1 cellular context compared by ENCODE assay signal in the genomic region with DNA sequence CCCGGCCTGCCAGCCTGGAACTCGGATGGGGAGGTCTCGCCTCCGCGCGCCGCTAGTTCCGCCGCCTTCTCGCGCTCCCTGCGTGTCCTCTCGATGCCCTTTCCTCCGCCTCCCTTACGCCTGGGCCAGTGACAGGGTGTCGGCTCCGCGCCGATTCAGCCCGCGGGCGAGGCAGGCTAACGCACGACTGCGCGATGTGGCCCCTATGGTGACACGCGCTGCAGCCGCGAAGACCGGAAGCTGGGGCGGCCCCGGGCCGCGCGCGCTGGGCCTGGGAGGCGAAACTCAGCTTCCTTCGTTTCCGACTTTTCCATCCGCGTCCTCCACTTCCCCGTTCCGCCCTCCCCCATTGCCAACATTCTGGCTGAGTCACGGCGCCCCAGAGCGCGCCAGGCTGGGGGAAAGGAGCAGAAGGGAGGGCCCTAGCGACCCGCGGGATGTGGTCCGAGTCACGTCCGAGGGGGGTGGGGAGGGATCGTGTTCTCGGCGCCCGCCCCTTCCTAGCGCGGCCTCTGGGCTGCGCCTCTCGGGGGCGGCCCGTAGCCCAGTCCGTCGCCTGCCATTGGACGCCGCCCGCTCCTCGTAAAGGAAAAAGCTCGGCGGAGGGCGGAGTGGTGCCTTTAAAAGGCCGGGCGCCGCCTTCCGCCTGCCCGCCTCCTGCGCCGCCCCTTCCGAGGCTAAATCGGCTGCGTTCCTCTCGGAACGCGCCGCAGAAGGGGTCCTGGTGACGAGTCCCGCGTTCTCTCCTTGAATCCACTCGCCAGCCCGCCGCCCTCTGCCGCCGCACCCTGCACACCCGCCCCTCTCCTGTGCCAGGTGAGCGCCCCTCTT.
TF ChIP-seq lines count a peak whose summit lies in the region.

Gene ALDOA, plus strand, starts transcription at position 649 of the 831 bp plus-strand sequence. CDS start 1,138 bp downstream, outside the sequence.

TF ChIP-seq in HepG2, 621 proteins besides CTCF, POLR2A, EP300 and RAD21 (continued from another document and continues in another):
- TF ChIP-seq, protein P1, sequence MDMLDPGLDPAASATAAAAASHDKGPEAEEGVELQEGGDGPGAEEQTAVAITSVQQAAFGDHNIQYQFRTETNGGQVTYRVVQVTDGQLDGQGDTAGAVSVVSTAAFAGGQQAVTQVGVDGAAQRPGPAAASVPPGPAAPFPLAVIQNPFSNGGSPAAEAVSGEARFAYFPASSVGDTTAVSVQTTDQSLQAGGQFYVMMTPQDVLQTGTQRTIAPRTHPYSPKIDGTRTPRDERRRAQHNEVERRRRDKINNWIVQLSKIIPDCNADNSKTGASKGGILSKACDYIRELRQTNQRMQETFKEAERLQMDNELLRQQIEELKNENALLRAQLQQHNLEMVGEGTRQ (IDR thresholded peaks at IDR 0.05; ENCODE audit: low read depth, low read length), result no peak; the same call in 1 of the 2 replicates
- TF ChIP-seq, protein P1 (CRISPR knock-in tag; IDR thresholded peaks at IDR 0.05; ENCODE audit: borderline replicate concordance), result peak; percentile 75; the same call in 1 of the 2 replicates
- TF ChIP-seq, protein P2, sequence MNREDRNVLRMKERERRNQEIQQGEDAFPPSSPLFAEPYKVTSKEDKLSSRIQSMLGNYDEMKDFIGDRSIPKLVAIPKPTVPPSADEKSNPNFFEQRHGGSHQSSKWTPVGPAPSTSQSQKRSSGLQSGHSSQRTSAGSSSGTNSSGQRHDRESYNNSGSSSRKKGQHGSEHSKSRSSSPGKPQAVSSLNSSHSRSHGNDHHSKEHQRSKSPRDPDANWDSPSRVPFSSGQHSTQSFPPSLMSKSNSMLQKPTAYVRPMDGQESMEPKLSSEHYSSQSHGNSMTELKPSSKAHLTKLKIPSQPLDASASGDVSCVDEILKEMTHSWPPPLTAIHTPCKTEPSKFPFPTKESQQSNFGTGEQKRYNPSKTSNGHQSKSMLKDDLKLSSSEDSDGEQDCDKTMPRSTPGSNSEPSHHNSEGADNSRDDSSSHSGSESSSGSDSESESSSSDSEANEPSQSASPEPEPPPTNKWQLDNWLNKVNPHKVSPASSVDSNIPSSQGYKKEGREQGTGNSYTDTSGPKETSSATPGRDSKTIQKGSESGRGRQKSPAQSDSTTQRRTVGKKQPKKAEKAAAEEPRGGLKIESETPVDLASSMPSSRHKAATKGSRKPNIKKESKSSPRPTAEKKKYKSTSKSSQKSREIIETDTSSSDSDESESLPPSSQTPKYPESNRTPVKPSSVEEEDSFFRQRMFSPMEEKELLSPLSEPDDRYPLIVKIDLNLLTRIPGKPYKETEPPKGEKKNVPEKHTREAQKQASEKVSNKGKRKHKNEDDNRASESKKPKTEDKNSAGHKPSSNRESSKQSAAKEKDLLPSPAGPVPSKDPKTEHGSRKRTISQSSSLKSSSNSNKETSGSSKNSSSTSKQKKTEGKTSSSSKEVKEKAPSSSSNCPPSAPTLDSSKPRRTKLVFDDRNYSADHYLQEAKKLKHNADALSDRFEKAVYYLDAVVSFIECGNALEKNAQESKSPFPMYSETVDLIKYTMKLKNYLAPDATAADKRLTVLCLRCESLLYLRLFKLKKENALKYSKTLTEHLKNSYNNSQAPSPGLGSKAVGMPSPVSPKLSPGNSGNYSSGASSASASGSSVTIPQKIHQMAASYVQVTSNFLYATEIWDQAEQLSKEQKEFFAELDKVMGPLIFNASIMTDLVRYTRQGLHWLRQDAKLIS (CRISPR knock-in tag; IDR thresholded peaks at IDR 0.05), result peak; percentile 45
- TF ChIP-seq, protein P3, sequence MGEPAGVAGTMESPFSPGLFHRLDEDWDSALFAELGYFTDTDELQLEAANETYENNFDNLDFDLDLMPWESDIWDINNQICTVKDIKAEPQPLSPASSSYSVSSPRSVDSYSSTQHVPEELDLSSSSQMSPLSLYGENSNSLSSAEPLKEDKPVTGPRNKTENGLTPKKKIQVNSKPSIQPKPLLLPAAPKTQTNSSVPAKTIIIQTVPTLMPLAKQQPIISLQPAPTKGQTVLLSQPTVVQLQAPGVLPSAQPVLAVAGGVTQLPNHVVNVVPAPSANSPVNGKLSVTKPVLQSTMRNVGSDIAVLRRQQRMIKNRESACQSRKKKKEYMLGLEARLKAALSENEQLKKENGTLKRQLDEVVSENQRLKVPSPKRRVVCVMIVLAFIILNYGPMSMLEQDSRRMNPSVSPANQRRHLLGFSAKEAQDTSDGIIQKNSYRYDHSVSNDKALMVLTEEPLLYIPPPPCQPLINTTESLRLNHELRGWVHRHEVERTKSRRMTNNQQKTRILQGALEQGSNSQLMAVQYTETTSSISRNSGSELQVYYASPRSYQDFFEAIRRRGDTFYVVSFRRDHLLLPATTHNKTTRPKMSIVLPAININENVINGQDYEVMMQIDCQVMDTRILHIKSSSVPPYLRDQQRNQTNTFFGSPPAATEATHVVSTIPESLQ (CRISPR knock-in tag; conservative IDR thresholded peaks at IDR 0.05), result peak; percentile 60; the same call in 1 of the 2 replicates
- TF ChIP-seq ZNF383 (CRISPR knock-in tag; IDR thresholded peaks at IDR 0.05; ENCODE audit: borderline replicate concordance), result no peak
- no peak for TF ChIP-seq ZNF260 (CRISPR knock-in tag; IDR thresholded peaks at IDR 0.05; ENCODE audit: borderline replicate concordance, low read depth)
- no peak for TF ChIP-seq DDIT3 (CRISPR knock-in tag; IDR thresholded peaks at IDR 0.05)
- TF ChIP-seq ZNF703 (CRISPR knock-in tag; IDR thresholded peaks at IDR 0.05; ENCODE audit: borderline replicate concordance), result peak; percentile 99
- TF ChIP-seq PBX3 (CRISPR knock-in tag; IDR thresholded peaks at IDR 0.05; ENCODE audit: borderline replicate concordance), result 0 out of 2 replicates have a peak, but pooled peaks have one; percentile 31
- TF ChIP-seq SP4 (CRISPR knock-in tag; IDR thresholded peaks at IDR 0.05), result peak; percentile 98
- TF ChIP-seq CBX1 (IDR thresholded peaks at IDR 0.05; ENCODE audit: low read depth), result peak; percentile 33
- peak; percentile 75; the same call in 1 of the 2 replicates for TF ChIP-seq KDM4B (CRISPR knock-in tag; IDR thresholded peaks at IDR 0.05)
- TF ChIP-seq ZNF232 (CRISPR knock-in tag; IDR thresholded peaks at IDR 0.05; ENCODE audit: borderline replicate concordance), result peak; percentile 97
- peak; percentile 71; the same call in 1 of the 2 replicates for TF ChIP-seq GPN1 (CRISPR knock-in tag; IDR thresholded peaks at IDR 0.05; ENCODE audit: borderline replicate concordance)
- TF ChIP-seq SRY (CRISPR knock-in tag; IDR thresholded peaks at IDR 0.05), result peak; percentile 99
- no peak for TF ChIP-seq CCAR2 (optimal IDR thresholded peaks at IDR 0.05; ENCODE audit: low read depth, low read length)
- TF ChIP-seq ZNF768 (CRISPR knock-in tag; IDR thresholded peaks at IDR 0.05), result peak; percentile 83; the same call in 1 of the 2 replicates
- TF ChIP-seq, protein P4, sequence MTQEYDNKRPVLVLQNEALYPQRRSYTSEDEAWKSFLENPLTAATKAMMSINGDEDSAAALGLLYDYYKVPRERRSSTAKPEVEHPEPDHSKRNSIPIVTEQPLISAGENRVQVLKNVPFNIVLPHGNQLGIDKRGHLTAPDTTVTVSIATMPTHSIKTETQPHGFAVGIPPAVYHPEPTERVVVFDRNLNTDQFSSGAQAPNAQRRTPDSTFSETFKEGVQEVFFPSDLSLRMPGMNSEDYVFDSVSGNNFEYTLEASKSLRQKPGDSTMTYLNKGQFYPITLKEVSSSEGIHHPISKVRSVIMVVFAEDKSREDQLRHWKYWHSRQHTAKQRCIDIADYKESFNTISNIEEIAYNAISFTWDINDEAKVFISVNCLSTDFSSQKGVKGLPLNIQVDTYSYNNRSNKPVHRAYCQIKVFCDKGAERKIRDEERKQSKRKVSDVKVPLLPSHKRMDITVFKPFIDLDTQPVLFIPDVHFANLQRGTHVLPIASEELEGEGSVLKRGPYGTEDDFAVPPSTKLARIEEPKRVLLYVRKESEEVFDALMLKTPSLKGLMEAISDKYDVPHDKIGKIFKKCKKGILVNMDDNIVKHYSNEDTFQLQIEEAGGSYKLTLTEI (CRISPR knock-in tag; conservative IDR thresholded peaks at IDR 0.05), result no peak; the same call in 1 of the 2 replicates
- TF ChIP-seq CREM (IDR thresholded peaks at IDR 0.05), result peak; percentile 59; the same call in 1 of the 2 replicates
- no peak for TF ChIP-seq CREM (CRISPR knock-in tag; IDR thresholded peaks at IDR 0.05)
- peak; percentile 94 for TF ChIP-seq ZNF710 (CRISPR knock-in tag; IDR thresholded peaks at IDR 0.05; ENCODE audit: borderline replicate concordance)
- TF ChIP-seq YEATS4 (CRISPR knock-in tag; IDR thresholded peaks at IDR 0.05; ENCODE audit: borderline replicate concordance), result peak; percentile 99
- TF ChIP-seq ZBTB21 (CRISPR knock-in tag; IDR thresholded peaks at IDR 0.05), result no peak; the same call in 1 of the 2 replicates
- TF ChIP-seq TARDBP (CRISPR knock-in tag; IDR thresholded peaks at IDR 0.05), result peak; percentile 94
- peak; percentile 91; the same call in 1 of the 2 replicates for TF ChIP-seq ZNF484 (CRISPR knock-in tag; IDR thresholded peaks at IDR 0.05; ENCODE audit: borderline replicate concordance, low read depth)
- TF ChIP-seq TSC22D2 (CRISPR knock-in tag; IDR thresholded peaks at IDR 0.05; ENCODE audit: borderline replicate concordance), result peak; percentile 72
- peak; percentile 81; the same call in 1 of the 2 replicates for TF ChIP-seq ZNF124 (CRISPR knock-in tag; IDR thresholded peaks at IDR 0.05)
- TF ChIP-seq CREBL2 (CRISPR knock-in tag; IDR thresholded peaks at IDR 0.05; ENCODE audit: borderline replicate concordance), result peak; percentile 95
- TF ChIP-seq ZNF530 (CRISPR knock-in tag; IDR thresholded peaks at IDR 0.05; ENCODE audit: low read depth), result peak; percentile 95; the same call in 1 of the 2 replicates
- TF ChIP-seq, protein P5, sequence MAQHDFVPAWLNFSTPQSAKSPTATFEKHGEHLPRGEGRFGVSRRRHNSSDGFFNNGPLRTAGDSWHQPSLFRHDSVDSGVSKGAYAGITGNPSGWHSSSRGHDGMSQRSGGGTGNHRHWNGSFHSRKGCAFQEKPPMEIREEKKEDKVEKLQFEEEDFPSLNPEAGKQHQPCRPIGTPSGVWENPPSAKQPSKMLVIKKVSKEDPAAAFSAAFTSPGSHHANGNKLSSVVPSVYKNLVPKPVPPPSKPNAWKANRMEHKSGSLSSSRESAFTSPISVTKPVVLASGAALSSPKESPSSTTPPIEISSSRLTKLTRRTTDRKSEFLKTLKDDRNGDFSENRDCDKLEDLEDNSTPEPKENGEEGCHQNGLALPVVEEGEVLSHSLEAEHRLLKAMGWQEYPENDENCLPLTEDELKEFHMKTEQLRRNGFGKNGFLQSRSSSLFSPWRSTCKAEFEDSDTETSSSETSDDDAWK (CRISPR knock-in tag; IDR thresholded peaks at IDR 0.05), result no peak
- peak; percentile 81 for TF ChIP-seq SP2 (CRISPR knock-in tag; IDR thresholded peaks at IDR 0.05)
- no peak for TF ChIP-seq ZBTB10 (CRISPR knock-in tag; IDR thresholded peaks at IDR 0.05; ENCODE audit: borderline replicate concordance)
- peak; percentile 90; the same call in 1 of the 2 replicates for TF ChIP-seq REL (CRISPR knock-in tag; conservative IDR thresholded peaks at IDR 0.05)
- peak; percentile 85 for TF ChIP-seq BORCS8-MEF2B (CRISPR knock-in tag; IDR thresholded peaks at IDR 0.05)
- peak; percentile 76 for TF ChIP-seq TEAD3 (CRISPR knock-in tag; optimal IDR thresholded peaks at IDR 0.05; ENCODE audit: borderline replicate concordance)
- TF ChIP-seq ZNF678 (CRISPR knock-in tag; IDR thresholded peaks at IDR 0.05), result peak; percentile 87; the same call in 1 of the 2 replicates
